ENCODE assay signal across 8 cellular contexts in the genomic region with DNA sequence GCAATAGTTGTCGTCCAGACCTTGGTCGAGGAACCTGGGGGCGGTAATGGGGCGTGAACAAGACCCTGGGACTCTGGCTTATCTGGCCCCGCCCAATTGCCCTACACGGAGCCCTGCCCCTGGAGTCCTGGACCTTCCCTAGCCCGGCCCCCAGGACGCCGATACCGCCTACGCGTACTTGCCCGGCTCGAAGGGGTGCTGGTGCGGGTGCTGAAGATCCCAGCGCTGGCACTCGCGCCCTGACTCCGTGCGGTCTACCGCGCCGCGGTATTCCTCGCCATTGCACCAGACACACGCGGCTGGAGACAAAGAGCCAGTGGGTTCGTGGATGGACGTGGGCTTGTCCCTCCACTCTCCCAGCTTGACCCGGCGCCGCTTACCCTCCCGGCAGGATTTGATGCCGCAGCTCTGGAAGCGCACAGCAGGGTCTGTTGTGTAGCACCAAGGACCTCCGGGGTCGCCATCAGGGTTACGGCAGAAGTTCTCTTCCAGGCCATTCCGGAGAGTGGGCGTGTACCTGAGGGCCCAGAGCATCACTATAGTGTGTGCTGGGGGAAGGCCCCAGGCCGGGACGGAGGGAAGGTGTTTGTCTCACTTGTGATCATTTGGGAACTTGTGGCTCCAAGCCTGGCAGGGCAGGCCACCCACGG. TPM values are rescaled to one million over a fixed set of nuclear protein-coding genes. Genes with fewer than 3 reads are reported as not detected.
DNase-seq lines count a peak whose midpoint lies in the region; TF ChIP-seq lines count a peak whose summit lies in the region.
"Not testable (repeated sequence)": the region's sequence is repeated elsewhere in the genome, so short reads cannot be mapped to it uniquely, and the experiment has no call there.

No MANE protein-coding gene starts in this region.

- not testable (repeated sequence) for H3K4me1 ChIP-seq in ACC112 (ENCODE audit: control insufficient read depth, insufficient read depth, low read length, unreplicated experiment); neuronal stem cell (ENCODE audit: control insufficient read depth in 2 of 2, insufficient read depth in 1 of 2, low read depth in 1 of 2, low read length in 2 of 2)
- H3K4me1 ChIP-seq in esophagus squamous epithelium = peaks cover 27 to 52% (median 29%) of the 10 kb centered on the region in 3 donors

- peak overlapping the region; percentile 93 for H3K18ac ChIP-seq in neuronal stem cell (ENCODE audit: low read length)

- peak overlapping the region; percentile 89 for H3K4me2 ChIP-seq in neuronal stem cell (ENCODE audit: insufficient read depth, low read length, poor library complexity, severe bottlenecking)

- peak overlapping the region; percentile 71 for H3K14ac ChIP-seq in neuronal stem cell (ENCODE audit: low read length)

- intact Hi-C loops in esophagus squamous epithelium (cut with DNase I) = not testable (repeated sequence)

- not testable (repeated sequence) for H3K23ac ChIP-seq in neuronal stem cell (ENCODE audit: low read depth, low read length, poor library complexity)

- H3K27me3 ChIP-seq in ACC112 (ENCODE audit: insufficient read depth, low read length); neuronal stem cell (ENCODE audit: control insufficient read depth in 3 of 3, insufficient read depth in 3 of 3, low read depth in 1 of 3, low read length in 3 of 3): not testable (repeated sequence)
- H3K27me3 ChIP-seq in esophagus squamous epithelium = peaks cover 0 to 17% (median 0%) of the 10 kb centered on the region in 4 donors

- not testable (repeated sequence) for H3K27ac ChIP-seq in ACC112 (ENCODE audit: low read depth, low read length); neuronal stem cell (replicated peaks; ENCODE audit: low read length)
- H3K27ac ChIP-seq in esophagus squamous epithelium = peak overlapping the region in 2 of 4 donors; percentile 3 to 13

- peak overlapping the region; percentile 74 for H2AK5ac ChIP-seq in neuronal stem cell (ENCODE audit: low read depth, low read length)

- not testable (repeated sequence) for H3K79me2 ChIP-seq in ACC112 (ENCODE audit: control insufficient read depth, insufficient read depth, low read length, unreplicated experiment)

- H3K4me3 ChIP-seq in ACC112 (ENCODE audit: low read depth, low read length) (peak overlapping the region; percentile 49), astrocyte of the cerebellum (ENCODE audit: low read depth, low read length) (peak overlapping the region; percentile 26), esophagus squamous epithelium (peak overlapping the region; percentile 19 to 52 (median 44)), neuronal stem cell (ENCODE audit: low read length in 2 of 2) (peak overlapping the region in 1 of 2 donors; percentile 82)

- H3K9ac ChIP-seq in neuronal stem cell (ENCODE audit: low read depth, low read length, poor library complexity) = peak overlapping the region; percentile 86

- H2AFZ ChIP-seq in ACC112 (ENCODE audit: low read length, unreplicated experiment); neuronal stem cell (ENCODE audit: low read length): not testable (repeated sequence)

- in situ Hi-C loops in astrocyte of the cerebellum (cut with HindIII; ENCODE audit: low sequenced_read_pairs) = not testable (repeated sequence)

- H3K79me1 ChIP-seq in neuronal stem cell (ENCODE audit: low read depth, low read length) = not testable (repeated sequence)

- H4K8ac ChIP-seq in neuronal stem cell (ENCODE audit: low read depth, low read length) = not testable (repeated sequence)

- not testable (repeated sequence) for H2BK12ac ChIP-seq in neuronal stem cell (ENCODE audit: low read length)

- TF ChIP-seq EP300 in Ishikawa (IDR thresholded peaks at IDR 0.05; ENCODE audit: borderline replicate concordance) = not testable (repeated sequence)

- TF ChIP-seq POLR2A in esophagus squamous epithelium (IDR thresholded peaks at IDR 0.05) = not testable (repeated sequence)

- H3K4ac ChIP-seq in neuronal stem cell (ENCODE audit: low read length) = not testable (repeated sequence)

- DNase-seq in activated CD4-positive, alpha-beta T cell treated with anti-CD3 and anti-CD28 coated beads, Interleukin-2, amount 50 U/mL, for 48 hours = peak; percentile 56 to 67
- DNase-seq in astrocyte of the cerebellum (ENCODE audit: low read depth); esophagus squamous epithelium (lab: John Stamatoyannopoulos, UW): not testable (repeated sequence)
- DNase-seq in iris pigment epithelial cell (ENCODE audit: low read depth) (peak; percentile 42), neuronal stem cell (ENCODE audit: low spot score) (peak; percentile 48)
- peak; percentile 41 for DNase-seq in stimulated activated CD4-positive, alpha-beta T cell treated with anti-CD3 and anti-CD28 coated beads, Interleukin-4, amount 100 ng/mL, for 24 hours

- H2BK120ac ChIP-seq in neuronal stem cell (ENCODE audit: low read depth, low read length) = not testable (repeated sequence)

- 20% methylated on average over 2 of the region's 43 CpGs; no CpG with 5 or more reads in 1 of the 2 donors for WGBS in esophagus squamous epithelium, 2 donors
- WGBS in neuronal stem cell (ENCODE audit: extremely low coverage in 2 of 2, insufficient read length in 2 of 2, insufficient replicate concordance in 1 of 2), 2 donors = no CpG with 5 or more reads among the region's 43 CpGs

- TF ChIP-seq RAD21 in Ishikawa (IDR thresholded peaks at IDR 0.05; ENCODE audit: low read depth) = not testable (repeated sequence)

- H4K91ac ChIP-seq in neuronal stem cell (ENCODE audit: low read depth, low read length, poor library complexity) = not testable (repeated sequence)

- not testable (repeated sequence) for H3K9me3 ChIP-seq in esophagus squamous epithelium; neuronal stem cell (replicated peaks in 1 of 2; ENCODE audit: control insufficient read depth in 2 of 2, insufficient read depth in 1 of 2, low read depth in 1 of 2, low read length in 2 of 2)

- peak overlapping the region; percentile 39 for H2BK5ac ChIP-seq in neuronal stem cell (ENCODE audit: low read length)

- H2BK15ac ChIP-seq in neuronal stem cell (ENCODE audit: low read length) = peak overlapping the region; percentile 58

- not testable (repeated sequence) for TF ChIP-seq CTCF in astrocyte of the cerebellum (IDR thresholded peaks at IDR 0.05; ENCODE audit: low read depth, low read length, missing control alignments); esophagus squamous epithelium (IDR thresholded peaks at IDR 0.05)

- not testable (repeated sequence) for H3K36me3 ChIP-seq in ACC112 (ENCODE audit: insufficient read depth, low read length)
- H3K36me3 ChIP-seq in esophagus squamous epithelium = peaks cover 10 to 31% (median 17%) of the 10 kb centered on the region in 3 donors
- H3K36me3 ChIP-seq in neuronal stem cell (replicated peaks in 1 of 2; ENCODE audit: control insufficient read depth in 2 of 2, insufficient read depth in 2 of 2, low read length in 2 of 2) = peaks cover 20 to 28% of the 10 kb centered on the region in 2 donors

TF ChIP-seq in Ishikawa, 13 proteins besides CTCF, POLR2A, EP300 and RAD21:
- TF ChIP-seq EGR1 (IDR thresholded peaks at IDR 0.05) = peak; percentile 71; the same call in 1 of the 2 replicates

RNA-seq across cellular contexts. Expression of a gene that starts 2.4 kb away (rescaled TPM):
- total RNA-seq in esophagus squamous epithelium = 10 to 100 TPM in 1 of 4 donors, 1 to 10 TPM in 3; 2.3 to 12.2 (median 2.7) TPM
- 10.4 TPM for polyA plus RNA-seq in neuronal stem cell (2013, experiment 1 of 2)
- polyA plus RNA-seq in neuronal stem cell (2013, experiment 2 of 2) = 11.3 TPM

RNA-seq across cellular contexts. Expression of a gene that starts 2.5 kb away (rescaled TPM):
- total RNA-seq in esophagus squamous epithelium = 10 to 100 TPM; 14.7 to 21.8 (median 15.8) TPM
- 21.9 TPM for polyA plus RNA-seq in neuronal stem cell (2013, experiment 1 of 2)
- 20.9 TPM for polyA plus RNA-seq in neuronal stem cell (2013, experiment 2 of 2)

RNA-seq across cellular contexts. Expression of a gene that starts 12.7 kb away (rescaled TPM):
- 100 to 1,000 TPM in 1 of 4 donors, 10 to 100 TPM in 3; 60.7 to 102 (median 89.4) TPM for total RNA-seq in esophagus squamous epithelium
- polyA plus RNA-seq in neuronal stem cell (2013, experiment 1 of 2) = 50.1 TPM
- 46.8 TPM for polyA plus RNA-seq in neuronal stem cell (2013, experiment 2 of 2)

RNA-seq across cellular contexts. Expression of a gene that starts 32.6 kb away (rescaled TPM):
- total RNA-seq in esophagus squamous epithelium = 1 to 10 TPM in 2 of 4 donors, not detected in 2; 1.3 to 2.2 TPM
- polyA plus RNA-seq in neuronal stem cell (2013, experiment 1 of 2) = 1.0 TPM
- 0.93 TPM for polyA plus RNA-seq in neuronal stem cell (2013, experiment 2 of 2)

RNA-seq across cellular contexts. Expression of a gene that starts 36.9 kb away (rescaled TPM):
- 10 to 100 TPM; 17.7 to 49.7 (median 33.8) TPM for total RNA-seq in esophagus squamous epithelium
- 7.4 TPM for polyA plus RNA-seq in neuronal stem cell (2013, experiment 1 of 2)
- polyA plus RNA-seq in neuronal stem cell (2013, experiment 2 of 2) = 7.4 TPM
